1 cellular context compared by ENCODE assay signal in the genomic region with DNA sequence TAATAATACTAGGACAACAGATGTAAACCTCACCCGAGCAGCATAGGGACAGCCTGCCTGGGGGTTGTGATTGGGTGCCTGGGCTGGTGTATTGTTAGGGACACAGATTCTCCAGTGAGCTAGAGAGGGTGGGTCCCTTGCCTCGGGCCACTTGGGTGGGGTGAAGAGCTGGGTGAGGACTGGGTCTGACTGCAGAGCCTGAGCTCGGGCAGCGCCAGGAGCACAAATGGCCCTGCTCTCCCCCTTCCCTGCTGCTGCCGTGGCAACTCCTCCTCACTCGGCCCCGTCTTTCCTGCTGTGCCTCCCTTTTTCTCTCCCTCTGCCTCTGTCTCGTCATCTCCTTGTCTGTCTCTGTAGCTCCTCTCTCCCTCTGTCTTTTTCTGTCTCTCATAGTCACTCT.
TF ChIP-seq lines count a peak whose summit lies in the region.

No MANE protein-coding gene starts in this region.

TF ChIP-seq in SK-N-SH treated with all-trans-retinoic acid at 6 μM for 48 hours, 23 proteins besides CTCF, POLR2A, EP300 and RAD21 (continued from another document):
- TF ChIP-seq, protein P1, sequence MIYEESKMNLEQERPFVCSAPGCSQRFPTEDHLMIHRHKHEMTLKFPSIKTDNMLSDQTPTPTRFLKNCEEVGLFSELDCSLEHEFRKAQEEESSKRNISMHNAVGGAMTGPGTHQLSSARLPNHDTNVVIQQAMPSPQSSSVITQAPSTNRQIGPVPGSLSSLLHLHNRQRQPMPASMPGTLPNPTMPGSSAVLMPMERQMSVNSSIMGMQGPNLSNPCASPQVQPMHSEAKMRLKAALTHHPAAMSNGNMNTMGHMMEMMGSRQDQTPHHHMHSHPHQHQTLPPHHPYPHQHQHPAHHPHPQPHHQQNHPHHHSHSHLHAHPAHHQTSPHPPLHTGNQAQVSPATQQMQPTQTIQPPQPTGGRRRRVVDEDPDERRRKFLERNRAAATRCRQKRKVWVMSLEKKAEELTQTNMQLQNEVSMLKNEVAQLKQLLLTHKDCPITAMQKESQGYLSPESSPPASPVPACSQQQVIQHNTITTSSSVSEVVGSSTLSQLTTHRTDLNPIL (CRISPR knock-in tag; IDR thresholded peaks at IDR 0.05; ENCODE audit: low read depth): no peak
- TF ChIP-seq CSDC2 (CRISPR knock-in tag; IDR thresholded peaks at IDR 0.05): no peak
- TF ChIP-seq RARB (CRISPR knock-in tag; IDR thresholded peaks at IDR 0.05): no peak
- TF ChIP-seq ZC3H10 (CRISPR knock-in tag; IDR thresholded peaks at IDR 0.05): no peak
- TF ChIP-seq, protein P2, sequence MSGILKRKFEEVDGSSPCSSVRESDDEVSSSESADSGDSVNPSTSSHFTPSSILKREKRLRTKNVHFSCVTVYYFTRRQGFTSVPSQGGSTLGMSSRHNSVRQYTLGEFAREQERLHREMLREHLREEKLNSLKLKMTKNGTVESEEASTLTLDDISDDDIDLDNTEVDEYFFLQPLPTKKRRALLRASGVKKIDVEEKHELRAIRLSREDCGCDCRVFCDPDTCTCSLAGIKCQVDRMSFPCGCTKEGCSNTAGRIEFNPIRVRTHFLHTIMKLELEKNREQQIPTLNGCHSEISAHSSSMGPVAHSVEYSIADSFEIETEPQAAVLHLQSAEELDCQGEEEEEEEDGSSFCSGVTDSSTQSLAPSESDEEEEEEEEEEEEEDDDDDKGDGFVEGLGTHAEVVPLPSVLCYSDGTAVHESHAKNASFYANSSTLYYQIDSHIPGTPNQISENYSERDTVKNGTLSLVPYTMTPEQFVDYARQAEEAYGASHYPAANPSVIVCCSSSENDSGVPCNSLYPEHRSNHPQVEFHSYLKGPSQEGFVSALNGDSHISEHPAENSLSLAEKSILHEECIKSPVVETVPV (CRISPR knock-in tag; IDR thresholded peaks at IDR 0.05): no peak
